In genomic region chr7:112997831-112998230, GRCh38 we compare ENCODE assay signal across 1 cellular context.
TF ChIP-seq lines count a peak whose summit lies in the region.

No MANE protein-coding gene starts in this region.

TF ChIP-seq in GM23338, 12 proteins besides CTCF, POLR2A, EP300 and RAD21 (continued from another document):
- no peak for TF ChIP-seq ETS1 (IDR thresholded peaks at IDR 0.05)
